27 cellular contexts compared by ENCODE assay signal in genomic region chr1:110051262-110051648, GRCh38. TPM values are rescaled to one million over a fixed set of nuclear protein-coding genes. Genes with fewer than 3 reads are reported as not detected.
"Had no signal": no experiment of that assay in that cellular context is flagged by ENCODE, and none has a peak within 500 bp of the region (broad histone marks: within the 10 kb centered on the region; RNA-seq: fewer than 3 reads in every experiment).

No MANE protein-coding gene starts in this region.

- H3K27me3 ChIP-seq: breast epithelium, esophagus squamous epithelium, suprapubic skin, transverse colon had no signal

- H3K27me3 Mint-ChIP-seq: activated CD4-positive, alpha-beta memory T cell treated with anti-CD3 and anti-CD28 coated beads, Interleukin-2, amount 10 ng/mL, durations not matched to agents 7 days and 5 days; activated CD8-positive, alpha-beta memory T cell treated with anti-CD3 and anti-CD28 coated beads, Interleukin-2, amount 10 ng/mL, durations not matched to agents 7 days and 5 days; dendritic cell treated with granulocyte-macrophage colony-stimulating factor and Interleukin-4, amounts not matched to agents 40 ng/mL and 50 ng/mL, for 4 days; stimulated activated naive CD8-positive, alpha-beta T cell treated with anti-CD3 and anti-CD28 coated beads, Interleukin-15, amount 100 ng/mL, for 72 hours had no signal

- H3K27ac ChIP-seq: breast epithelium, suprapubic skin, transverse colon had no signal

- H3K4me1 Mint-ChIP-seq: activated CD4-positive, alpha-beta memory T cell treated with anti-CD3 and anti-CD28 coated beads, Interleukin-2, amount 10 ng/mL, durations not matched to agents 7 days and 5 days; activated CD8-positive, alpha-beta memory T cell treated with anti-CD3 and anti-CD28 coated beads, Interleukin-2, amount 10 ng/mL, durations not matched to agents 7 days and 5 days; stimulated activated naive CD8-positive, alpha-beta T cell treated with anti-CD3 and anti-CD28 coated beads, Interleukin-15, amount 100 ng/mL, for 72 hours had no signal

- ATAC-seq: activated CD8-positive, alpha-beta memory T cell treated with anti-CD3 and anti-CD28 coated beads, Interleukin-2, amount 10 ng/mL, durations not matched to agents 7 days and 5 days; left lobe of liver; stimulated activated naive CD8-positive, alpha-beta T cell treated with anti-CD3 and anti-CD28 coated beads, Interleukin-15, amount 100 ng/mL, for 72 hours had no signal

- H3K9me3 Mint-ChIP-seq: activated CD4-positive, alpha-beta memory T cell treated with anti-CD3 and anti-CD28 coated beads, Interleukin-2, amount 10 ng/mL, durations not matched to agents 7 days and 5 days; activated T-helper 2 cell treated with anti-CD3 and anti-CD28 coated beads, Interferon-gamma antibody, Interleukin-2, Interleukin-4, amounts not matched to agents 10 μg/mL and 5 μg/mL and 100 μg/mL, durations not matched to agents 14 hours and 24 hours and 36 hours; dendritic cell treated with granulocyte-macrophage colony-stimulating factor and Interleukin-4, amounts not matched to agents 40 ng/mL and 50 ng/mL, for 4 days; stimulated activated naive CD8-positive, alpha-beta T cell treated with anti-CD3 and anti-CD28 coated beads, Interleukin-15, amount 100 ng/mL, for 72 hours had no signal

- H3K4me3 ChIP-seq: breast epithelium, esophagus squamous epithelium, skin epidermis, suprapubic skin, transverse colon had no signal

- H3K27ac Mint-ChIP-seq: activated CD4-positive, alpha-beta memory T cell treated with anti-CD3 and anti-CD28 coated beads, Interleukin-2, amount 10 ng/mL, durations not matched to agents 7 days and 5 days; activated CD8-positive, alpha-beta memory T cell treated with anti-CD3 and anti-CD28 coated beads, Interleukin-2, amount 10 ng/mL, durations not matched to agents 7 days and 5 days; activated T-helper 2 cell treated with anti-CD3 and anti-CD28 coated beads, Interferon-gamma antibody, Interleukin-2, Interleukin-4, amounts not matched to agents 10 μg/mL and 5 μg/mL and 100 μg/mL, durations not matched to agents 14 hours and 24 hours and 36 hours; dendritic cell treated with granulocyte-macrophage colony-stimulating factor and Interleukin-4, amounts not matched to agents 40 ng/mL and 50 ng/mL, for 4 days had no signal

- DNase-seq: activated CD4-positive, alpha-beta memory T cell treated with anti-CD3 and anti-CD28 coated beads, Interleukin-2, amount 10 ng/mL, durations not matched to agents 7 days and 5 days; activated CD4-positive, alpha-beta T cell treated with anti-CD3 and anti-CD28 coated beads for 48 hours; activated CD4-positive, CD25-positive, alpha-beta regulatory T cell; activated CD8-positive, alpha-beta memory T cell treated with anti-CD3 and anti-CD28 coated beads, Interleukin-2, amount 10 ng/mL, durations not matched to agents 7 days and 5 days; activated naive CD4-positive, alpha-beta T cell treated with Interleukin-2 at 50 U/mL for 16 hours; activated T-cell treated with anti-CD3 and anti-CD28 coated beads, Interleukin-2, amount 50 U/mL, for 1 hour; cerebellar nuclear complex; effector memory CD4-positive, alpha-beta T cell; esophagus squamous epithelium; occipital lobe; retina; stimulated activated CD4-positive, alpha-beta T cell treated with anti-CD3 and anti-CD28 coated beads, Interleukin-15, amount 100 ng/mL, for 24 hours; stimulated activated CD4-positive, alpha-beta T cell treated with anti-CD3 and anti-CD28 coated beads, Interleukin-2, amount 100 ng/mL, for 48 hours; stimulated activated naive CD8-positive, alpha-beta T cell treated with anti-CD3 and anti-CD28 coated beads, Interleukin-15, amount 100 ng/mL, for 72 hours; transverse colon had no signal

- H3K4me3 Mint-ChIP-seq: activated CD4-positive, alpha-beta memory T cell treated with anti-CD3 and anti-CD28 coated beads, Interleukin-2, amount 10 ng/mL, durations not matched to agents 7 days and 5 days; activated CD8-positive, alpha-beta memory T cell treated with anti-CD3 and anti-CD28 coated beads, Interleukin-2, amount 10 ng/mL, durations not matched to agents 7 days and 5 days; dendritic cell treated with granulocyte-macrophage colony-stimulating factor and Interleukin-4, amounts not matched to agents 40 ng/mL and 50 ng/mL, for 4 days; stimulated activated naive CD8-positive, alpha-beta T cell treated with anti-CD3 and anti-CD28 coated beads, Interleukin-15, amount 100 ng/mL, for 72 hours had no signal

- H3K9me3 ChIP-seq: breast epithelium, esophagus squamous epithelium, suprapubic skin, transverse colon had no signal

RNA-seq across cellular contexts. Expression of gene ALX3, which starts 19.2 kb away (rescaled TPM):
- total RNA-seq: activated CD4-positive, alpha-beta memory T cell treated with anti-CD3 and anti-CD28 coated beads, Interleukin-2, amount 10 ng/mL, durations not matched to agents 7 days and 5 days; activated CD8-positive, alpha-beta memory T cell treated with anti-CD3 and anti-CD28 coated beads, Interleukin-2, amount 10 ng/mL, durations not matched to agents 7 days and 5 days; activated T-helper 2 cell treated with anti-CD3 and anti-CD28 coated beads, Interferon-gamma antibody, Interleukin-2, Interleukin-4, amounts not matched to agents 10 μg/mL and 5 μg/mL and 100 μg/mL, durations not matched to agents 14 hours and 24 hours and 36 hours; aorta; glomerular endothelial cell; left lobe of liver; mononuclear cell; posterior vena cava; transverse colon had no signal
- polyA plus RNA-seq: aorta, keratinocyte, neural cell had no signal
